1 cellular context compared by ENCODE assay signal in the genomic region with DNA sequence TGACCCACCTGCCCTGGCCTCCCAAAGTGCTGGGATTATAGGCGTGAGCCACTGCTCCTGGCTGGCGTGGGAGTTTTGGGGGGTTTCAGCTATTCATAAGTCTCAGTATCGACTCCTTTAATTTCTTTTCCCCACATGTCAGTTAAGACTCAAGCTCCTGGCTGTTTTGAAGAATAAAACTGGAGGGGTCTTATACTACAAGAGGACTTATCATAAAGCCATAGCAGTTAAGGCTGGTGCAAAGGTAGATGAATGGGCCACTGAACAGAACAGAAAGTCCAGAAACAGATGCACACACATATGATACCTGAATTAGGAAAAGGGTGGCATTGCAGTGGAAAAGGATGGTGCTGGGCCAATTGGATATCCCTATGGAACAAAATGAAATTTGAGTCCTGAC.
TF ChIP-seq lines count a peak whose summit lies in the region.

No MANE protein-coding gene starts in this region.

TF ChIP-seq in HCT116, 20 proteins besides CTCF, POLR2A, EP300 and RAD21 (continued from another document):
- TF ChIP-seq, protein P1, sequence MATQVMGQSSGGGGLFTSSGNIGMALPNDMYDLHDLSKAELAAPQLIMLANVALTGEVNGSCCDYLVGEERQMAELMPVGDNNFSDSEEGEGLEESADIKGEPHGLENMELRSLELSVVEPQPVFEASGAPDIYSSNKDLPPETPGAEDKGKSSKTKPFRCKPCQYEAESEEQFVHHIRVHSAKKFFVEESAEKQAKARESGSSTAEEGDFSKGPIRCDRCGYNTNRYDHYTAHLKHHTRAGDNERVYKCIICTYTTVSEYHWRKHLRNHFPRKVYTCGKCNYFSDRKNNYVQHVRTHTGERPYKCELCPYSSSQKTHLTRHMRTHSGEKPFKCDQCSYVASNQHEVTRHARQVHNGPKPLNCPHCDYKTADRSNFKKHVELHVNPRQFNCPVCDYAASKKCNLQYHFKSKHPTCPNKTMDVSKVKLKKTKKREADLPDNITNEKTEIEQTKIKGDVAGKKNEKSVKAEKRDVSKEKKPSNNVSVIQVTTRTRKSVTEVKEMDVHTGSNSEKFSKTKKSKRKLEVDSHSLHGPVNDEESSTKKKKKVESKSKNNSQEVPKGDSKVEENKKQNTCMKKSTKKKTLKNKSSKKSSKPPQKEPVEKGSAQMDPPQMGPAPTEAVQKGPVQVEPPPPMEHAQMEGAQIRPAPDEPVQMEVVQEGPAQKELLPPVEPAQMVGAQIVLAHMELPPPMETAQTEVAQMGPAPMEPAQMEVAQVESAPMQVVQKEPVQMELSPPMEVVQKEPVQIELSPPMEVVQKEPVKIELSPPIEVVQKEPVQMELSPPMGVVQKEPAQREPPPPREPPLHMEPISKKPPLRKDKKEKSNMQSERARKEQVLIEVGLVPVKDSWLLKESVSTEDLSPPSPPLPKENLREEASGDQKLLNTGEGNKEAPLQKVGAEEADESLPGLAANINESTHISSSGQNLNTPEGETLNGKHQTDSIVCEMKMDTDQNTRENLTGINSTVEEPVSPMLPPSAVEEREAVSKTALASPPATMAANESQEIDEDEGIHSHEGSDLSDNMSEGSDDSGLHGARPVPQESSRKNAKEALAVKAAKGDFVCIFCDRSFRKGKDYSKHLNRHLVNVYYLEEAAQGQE (IDR thresholded peaks at IDR 0.05; ENCODE audit: low read depth), result no peak
- TF ChIP-seq EGR1 (IDR thresholded peaks at IDR 0.05; ENCODE audit: low read depth) (no peak), YY1 (IDR thresholded peaks at IDR 0.05; ENCODE audit: extremely low read depth, insufficient replicate concordance, low read depth, low read length) (no peak), ZFX (IDR thresholded peaks at IDR 0.05) (no peak), SP1 (IDR thresholded peaks at IDR 0.05; ENCODE audit: low read depth) (no peak), SRF (IDR thresholded peaks at IDR 0.05; ENCODE audit: low read depth) (no peak), EZH2phosphoT487 (IDR thresholded peaks at IDR 0.05; ENCODE audit: borderline replicate concordance) (no peak), EZH2 (IDR thresholded peaks at IDR 0.05) (no peak)
